22 cellular contexts compared by ENCODE assay signal in genomic region chr2:59806486-59806885, GRCh38.
DNase-seq lines count a peak whose midpoint lies in the region; ATAC-seq and TF ChIP-seq lines count a peak whose summit lies in the region.
"Had no signal": no experiment of that assay in that cellular context is flagged by ENCODE, and none has a peak within 500 bp of the region (broad histone marks: within the 10 kb centered on the region; RNA-seq: fewer than 3 reads in every experiment).

No MANE protein-coding gene starts in this region.

- H3K9me3 ChIP-seq in Karpas-422 (ENCODE audit: low read length) = no peaks in the 10 kb centered on the region
- H3K9me3 ChIP-seq: BE2C, HAP-1, Peyer's patch had no signal

- ATAC-seq in left colon (peak; percentile 43), HG03039 (IDR thresholded peaks at IDR 0.05; ENCODE audit: unreplicated experiment) (no peak)
- ATAC-seq: K562, Right ventricle myocardium inferior had no signal

- H3K4me3 ChIP-seq in Karpas-422 (ENCODE audit: low read length) = no peak overlapping the region
- H3K4me3 ChIP-seq: HAP-1, K562, Peyer's patch, SK-N-MC had no signal

- POLR2A ChIA-PET in HEK293T (lab: Yijun Ruan, JAX) = no interaction called here

- intact Hi-C loops in left colon (cut with DNase I, micrococcal nuclease) = no loop called here

- H2AFZ ChIP-seq in Karpas-422 (ENCODE audit: low read length) = no peak overlapping the region

- no peak overlapping the region for H3K4me2 ChIP-seq in Karpas-422 (ENCODE audit: low read depth, low read length, poor library complexity, severe bottlenecking)

- no peaks in the 10 kb centered on the region for H3K27me3 ChIP-seq in Karpas-422 (ENCODE audit: low read length)
- H3K27me3 ChIP-seq: BE2C, Peyer's patch had no signal

- no peaks in the 10 kb centered on the region for H3K9me2 ChIP-seq in Karpas-422 (replicated peaks; ENCODE audit: insufficient read depth, low read length)

- H3K36me3 ChIP-seq in Karpas-422 (ENCODE audit: insufficient read depth, low read length) = no peaks in the 10 kb centered on the region
- H3K36me3 ChIP-seq: BE2C, HAP-1, Peyer's patch had no signal

- DNase-seq in NCI-H1092 treated with DMSO at 0.1 percent for 48 hours (lab: John Stamatoyannopoulos, UW) = peak; percentile 76
- DNase-seq in NCI-H1092 (lab: John Stamatoyannopoulos, UW) = no peak
- DNase-seq in Karpas-422 = peak; percentile 1
- peak; percentile 81 for DNase-seq in NCI-H748 (lab: John Stamatoyannopoulos, UW; ENCODE audit: unreplicated experiment)
- no peak for DNase-seq in left colon
- no peak for DNase-seq in AG20443 (ENCODE audit: low spot score)
- DNase-seq in HEK293T (ENCODE audit: extremely low spot score) = no peak
- DNase-seq: BE2C; CD4-positive, alpha-beta T cell; DMS79 treated with DMSO at 0.1 percent for 48 hours; MV-4-11; NCI-H187; NCI-H526 treated with DMSO at 0.1 percent for 48 hours; Peyer's patch; T-helper 1 cell; T1000 had no signal

- no peak overlapping the region for H3K27ac ChIP-seq in Karpas-422 (ENCODE audit: low read length)
- H3K27ac ChIP-seq: 22Rv1, Peyer's patch, SK-N-MC had no signal

- CTCF ChIA-PET in HEK293T (lab: Yijun Ruan, JAX) = no interaction called here

- H3K4me1 ChIP-seq in Karpas-422 (ENCODE audit: low read length) = no peaks in the 10 kb centered on the region
- H3K4me1 ChIP-seq: BE2C, HAP-1, Peyer's patch had no signal

- H3K79me2 ChIP-seq in Karpas-422 (ENCODE audit: low read length) = no peaks in the 10 kb centered on the region

- H3K9ac ChIP-seq in Karpas-422 (ENCODE audit: low read length) = no peak overlapping the region

- H4K20me1 ChIP-seq in Karpas-422 (ENCODE audit: insufficient read depth, low read depth, low read length) = no peaks in the 10 kb centered on the region

TF ChIP-seq in HEK293T, 16 proteins besides CTCF, POLR2A, EP300 and RAD21:
- TF ChIP-seq TARDBP (IDR thresholded peaks at IDR 0.05) (no peak), NFRKB (IDR thresholded peaks at IDR 0.05) (no peak), FOXM1 (IDR thresholded peaks at IDR 0.05; ENCODE audit: borderline replicate concordance) (no peak), ARNT (IDR thresholded peaks at IDR 0.05) (no peak), FOXK2 (IDR thresholded peaks at IDR 0.05) (no peak), SP1 (IDR thresholded peaks at IDR 0.05) (no peak), LEF1 (IDR thresholded peaks at IDR 0.05; ENCODE audit: borderline replicate concordance) (no peak), FOXA1 (IDR thresholded peaks at IDR 0.05) (no peak), L3MBTL2 (conservative IDR thresholded peaks at IDR 0.05) (no peak), ZNF384 (IDR thresholded peaks at IDR 0.05) (no peak), SUZ12 (IDR thresholded peaks at IDR 0.05) (no peak), CTBP1 (IDR thresholded peaks at IDR 0.05; ENCODE audit: borderline replicate concordance) (no peak), HDGF (IDR thresholded peaks at IDR 0.05; ENCODE audit: borderline replicate concordance) (no peak), PKNOX1 (IDR thresholded peaks at IDR 0.05) (no peak)

Comparison
In these comparisons a context has a peak if more than half of its experiments do, and no peak if none do; other contexts are left out.
1. DNase-seq: peak in NCI-H1092 treated with DMSO at 0.1 percent for 48 hours (single experiment), Karpas-422 (single experiment) and NCI-H748 (single experiment); none in NCI-H1092 (single experiment), left colon (0 of 2), AG20443 (single experiment) and HEK293T (single experiment).